Comparison of ENCODE assay signal across 12 cellular contexts in genomic region chr6:5199203-5200101, GRCh38.
"Had no signal": no experiment of that assay in that cellular context is flagged by ENCODE, and none has a peak within 500 bp of the region (broad histone marks: within the 10 kb centered on the region; RNA-seq: fewer than 3 reads in every experiment).

No MANE protein-coding gene starts in this region.

- H3K4me3 ChIP-seq: breast epithelium, dorsolateral prefrontal cortex, testis had no signal

- H3K27me3 ChIP-seq: breast epithelium, dorsolateral prefrontal cortex, neutrophil, testis had no signal

- H3K4me1 ChIP-seq: testis had no signal

- H3K27ac ChIP-seq: breast epithelium, neutrophil, testis had no signal

- DNase-seq: activated naive CD8-positive, alpha-beta T cell treated with anti-CD3 and anti-CD28 coated beads, Interleukin-2, amount 10 ng/mL, durations not matched to agents 7 days and 5 days; aorta; dorsolateral prefrontal cortex; left colon; naive B cell; retina; Right ventricle myocardium superior; stimulated activated naive CD4-positive, alpha-beta T cell treated with Interleukin-2 at 50 U/mL for 16 hours; testis had no signal

- ATAC-seq: left colon had no signal

- H3K9me3 ChIP-seq: breast epithelium, neutrophil, testis had no signal

- H3K36me3 ChIP-seq: breast epithelium, neutrophil had no signal

- H3K27me3 Mint-ChIP-seq: activated naive CD8-positive, alpha-beta T cell treated with anti-CD3 and anti-CD28 coated beads, Interleukin-2, amount 10 ng/mL, durations not matched to agents 7 days and 5 days; naive B cell had no signal

- H3K9me3 Mint-ChIP-seq: naive B cell had no signal

- H3K4me3 Mint-ChIP-seq: activated naive CD8-positive, alpha-beta T cell treated with anti-CD3 and anti-CD28 coated beads, Interleukin-2, amount 10 ng/mL, durations not matched to agents 7 days and 5 days; naive B cell; T-helper 1 cell treated with Interleukin-12 subunit alpha and Interleukin-12 subunit beta and Interleukin-4 antibody, amounts not matched to agents 30 μg/mL and 1 μg/mL, for 36 hours had no signal

- H3K27ac Mint-ChIP-seq: activated naive CD8-positive, alpha-beta T cell treated with anti-CD3 and anti-CD28 coated beads, Interleukin-2, amount 10 ng/mL, durations not matched to agents 7 days and 5 days; naive B cell; T-helper 1 cell treated with Interleukin-12 subunit alpha and Interleukin-12 subunit beta and Interleukin-4 antibody, amounts not matched to agents 30 μg/mL and 1 μg/mL, for 36 hours had no signal

- H3K36me3 Mint-ChIP-seq: naive B cell had no signal
